9 cellular contexts compared by ENCODE assay signal in the genomic region with DNA sequence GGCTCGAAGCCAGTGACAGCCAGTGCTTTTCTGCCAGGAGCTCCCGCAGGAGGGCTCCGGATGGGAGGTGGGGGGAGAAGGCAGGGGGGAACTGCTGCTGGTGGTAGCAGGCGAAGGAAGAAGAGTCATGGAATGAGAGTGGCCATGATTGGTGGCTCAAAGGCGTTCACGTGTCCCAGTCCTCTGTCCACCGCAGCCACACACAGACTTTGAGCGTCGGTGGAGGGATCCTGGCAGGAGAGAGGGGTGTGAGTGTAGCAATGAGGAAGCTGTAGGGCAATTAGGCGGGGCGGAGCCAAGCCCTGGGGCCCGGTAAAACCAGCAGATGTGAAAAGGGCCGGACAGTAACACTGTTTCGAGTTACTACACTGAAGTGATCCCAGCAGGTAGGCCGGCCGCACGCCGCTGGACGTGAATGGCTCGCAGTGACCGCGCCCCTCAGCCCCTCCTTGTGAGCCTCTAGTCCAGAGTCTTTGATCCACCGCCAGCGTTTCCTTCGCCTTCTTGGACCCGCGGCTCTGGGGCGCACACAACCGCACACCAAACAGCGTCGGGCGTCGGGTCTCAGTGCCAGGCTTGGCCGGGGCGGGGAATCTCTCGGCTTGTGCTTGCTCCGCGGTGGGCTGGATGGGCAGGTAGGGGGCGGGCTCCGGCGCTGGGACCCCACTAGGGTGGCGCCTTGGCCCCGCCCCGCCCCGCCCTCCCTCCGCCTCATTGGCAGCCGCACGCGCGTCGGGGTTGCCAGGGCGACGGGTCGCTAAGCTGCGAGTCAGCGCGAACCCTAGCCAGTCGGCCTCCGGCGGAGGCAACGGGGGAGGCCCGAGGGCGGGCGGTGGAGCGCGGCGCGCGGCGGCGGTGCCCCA. TPM values are rescaled to one million over a fixed set of nuclear protein-coding genes. Genes with fewer than 3 reads are reported as not detected.
A peak's percentile ranks its signal among the peaks of the same experiment; 100 is the strongest.
DNase-seq lines count a peak whose midpoint lies in the region; ATAC-seq and TF ChIP-seq lines count a peak whose summit lies in the region.
"Had no signal": no experiment of that assay in that cellular context is flagged by ENCODE, and none has a peak within 500 bp of the region (broad histone marks: within the 10 kb centered on the region; RNA-seq: fewer than 3 reads in every experiment).

A gene (plus strand): TSS at position 788 of the 863 bp plus-strand sequence. CDS start 250 bp downstream, outside the sequence.

- no TSS peak for BruUV-seq in PC-3 (replicated peaks; lab: Mats Ljungman, UMichigan)
- BruUV-seq in mammary epithelial cell (replicated peaks; lab: Mats Ljungman, UMichigan) = no TSS peak

- H3K4me3 ChIP-seq in AG04450 (ENCODE audit: low read depth, low read length) = peak within 1 kb of the TSS; percentile 29; the same call in 1 of the 2 replicates
- peak within 1 kb of the TSS; percentile 58 for H3K4me3 ChIP-seq in H7 (ENCODE audit: insufficient read depth, low read depth, low read length)
- peak within 1 kb of the TSS; percentile 47; the same call in 1 of the 2 replicates for H3K4me3 ChIP-seq in PC-3 (ENCODE audit: low read length)
- H3K4me3 ChIP-seq in mammary epithelial cell (replicated peaks in 1 of 3; ENCODE audit: insufficient read depth in 1 of 3, low read depth in 2 of 3, low read length in 3 of 3) = peak within 1 kb of the TSS in 2 of 3 experiments; percentile 19 to 35
- no peak within 1 kb of the TSS for H3K4me3 ChIP-seq in mucosa of stomach (ENCODE audit: low read length)
- peak within 1 kb of the TSS in 4 of 5 donors; percentile 10 to 59 (median 42) for H3K4me3 ChIP-seq in subcutaneous abdominal adipose tissue (ENCODE audit: low read depth in 1 of 5, low read length in 5 of 5)

- no peak for ATAC-seq in PC-3
- ATAC-seq in GM21528 (IDR thresholded peaks at IDR 0.05; ENCODE audit: low FRiP score, unreplicated experiment) = no peak
- no peak for ATAC-seq in HG03045 (IDR thresholded peaks at IDR 0.05; ENCODE audit: unreplicated experiment)

- no peaks in the 10 kb centered on the region for H3K9me2 ChIP-seq in PC-3 (replicated peaks; ENCODE audit: low read length)

- POLR2A ChIA-PET in AG04450 (lab: Yijun Ruan, JAX) (interaction anchor here (0.9 kb wide), 1 partner anchor 108 kb away, joined by 3 read pairs; no protein-coding TSS in a partner anchor), PC-3 (lab: Charles Lee; ENCODE audit: unreplicated experiment) (no interaction called here)

- dilution Hi-C loops in mammary epithelial cell (cut with HindIII; ENCODE audit: low sequenced_read_pairs) = no loop called here

- H3K4me2 ChIP-seq in PC-3 (ENCODE audit: low read length) (peak within 1 kb of the TSS; percentile 82), mammary epithelial cell (ENCODE audit: insufficient read depth, low read depth, low read length) (peak within 1 kb of the TSS; percentile 81)

- H3K4me1 ChIP-seq in PC-3 (ENCODE audit: insufficient read depth, low read length) (peaks cover 7% of the 10 kb centered on the region), mammary epithelial cell (ENCODE audit: insufficient read depth, low read length) (peaks cover 11% of the 10 kb centered on the region), mucosa of stomach (ENCODE audit: control insufficient read depth, insufficient read depth, low read length) (peaks cover 8% of the 10 kb centered on the region), subcutaneous abdominal adipose tissue (ENCODE audit: control insufficient read depth in 5 of 5, insufficient read depth in 5 of 5, low read length in 5 of 5) (peaks cover 0 to 31% (median 19%) of the 10 kb centered on the region in 5 donors)

- H3K79me2 ChIP-seq in PC-3 (ENCODE audit: low read length) (no peaks in the 10 kb centered on the region), mammary epithelial cell (ENCODE audit: insufficient read depth, low read length) (no peaks in the 10 kb centered on the region)

- peaks cover 63% of the 10 kb centered on the region for H3K27me3 ChIP-seq in AG04450 (ENCODE audit: control insufficient read depth, insufficient read depth, low read length)
- H3K27me3 ChIP-seq in H7 (ENCODE audit: control insufficient read depth, insufficient read depth, low read length) = peaks cover 43% of the 10 kb centered on the region
- H3K27me3 ChIP-seq in PC-3 (ENCODE audit: low read length) = peaks cover 18% of the 10 kb centered on the region
- H3K27me3 ChIP-seq in mammary epithelial cell (ENCODE audit: insufficient read depth, low read length) = peaks cover 11% of the 10 kb centered on the region
- H3K27me3 ChIP-seq in mucosa of stomach (ENCODE audit: control insufficient read depth, insufficient read depth, low read length) = peaks cover 54% of the 10 kb centered on the region
- peaks cover 14 to 53% (median 40%) of the 10 kb centered on the region in 5 donors for H3K27me3 ChIP-seq in subcutaneous abdominal adipose tissue (ENCODE audit: control insufficient read depth in 5 of 5, insufficient read depth in 4 of 5, low read length in 5 of 5)

- peaks cover 3% of the 10 kb centered on the region; the same call in 1 of the 2 replicates for H3K9me3 ChIP-seq in AG04450 (ENCODE audit: control insufficient read depth, insufficient read depth, low read length)
- no peaks in the 10 kb centered on the region for H3K9me3 ChIP-seq in PC-3 (ENCODE audit: low read length)
- no peaks in the 10 kb centered on the region for H3K9me3 ChIP-seq in mammary epithelial cell (replicated peaks; ENCODE audit: insufficient read depth, low read length)
- H3K9me3 ChIP-seq in mucosa of stomach (ENCODE audit: control insufficient read depth, low read length) = no peaks in the 10 kb centered on the region
- no peaks in the 10 kb centered on the region for H3K9me3 ChIP-seq in subcutaneous abdominal adipose tissue (ENCODE audit: control insufficient read depth in 5 of 5, low read length in 5 of 5)
- H3K9me3 ChIP-seq: adrenal gland had no signal

- in situ Hi-C loops in mammary epithelial cell (cut with MboI; ENCODE audit: low sequenced_read_pairs in 2 of 2) = no loop called here

- H3K9ac ChIP-seq in PC-3 (ENCODE audit: low read length) (no peak within 1 kb of the TSS), mammary epithelial cell (ENCODE audit: insufficient read depth, low read length) (no peak within 1 kb of the TSS), mucosa of stomach (ENCODE audit: low read length) (peak within 1 kb of the TSS; percentile 12), subcutaneous abdominal adipose tissue (ENCODE audit: low read length in 5 of 5) (no peak within 1 kb of the TSS)

- CTCF ChIA-PET in AG04450 (lab: Charles Lee) (interaction anchor here (0.5 to 2.2 kb wide), 6 partner anchors 8 to 131 kb away, joined by 3 to 14 read pairs (median 6); no protein-coding TSS in a partner anchor), PC-3 (lab: Charles Lee) (no interaction called here), mammary epithelial cell (lab: Charles Lee; ENCODE audit: low non-redundant PET) (no interaction called here)

- H3F3A ChIP-seq in PC-3 (ENCODE audit: low read length, unreplicated experiment) = no peaks in the 10 kb centered on the region

- TF ChIP-seq CTCF in AG04450 (IDR thresholded peaks at IDR 0.05; ENCODE audit: low read depth, low read length) (no peak), PC-3 (conservative IDR thresholded peaks at IDR 0.05; ENCODE audit: low read depth, low read length) (no peak), mammary epithelial cell (conservative IDR thresholded peaks at IDR 0.05 in 1 of 2, IDR thresholded peaks at IDR 0.05 in 1 of 2; ENCODE audit: extremely low read depth in 1 of 2, insufficient read depth in 1 of 2, low read depth in 1 of 2, low read length in 2 of 2) (no peak)

- no peaks in the 10 kb centered on the region for H4K20me1 ChIP-seq in PC-3 (ENCODE audit: low read length)
- no peaks in the 10 kb centered on the region for H4K20me1 ChIP-seq in mammary epithelial cell (ENCODE audit: insufficient read depth, low read length)

- H3K27ac ChIP-seq in AG04450 (ENCODE audit: low read depth, low read length) (no peak within 1 kb of the TSS), PC-3 (ENCODE audit: low read length) (no peak within 1 kb of the TSS), mammary epithelial cell (ENCODE audit: insufficient read depth, low read depth, low read length) (no peak within 1 kb of the TSS), subcutaneous abdominal adipose tissue (ENCODE audit: low read depth, low read length) (no peak within 1 kb of the TSS)

- H3K36me3 ChIP-seq in H7 (replicated peaks; ENCODE audit: control insufficient read depth, insufficient read depth, low read length) (no peaks in the 10 kb centered on the region), PC-3 (ENCODE audit: low read depth, low read length) (no peaks in the 10 kb centered on the region), mammary epithelial cell (ENCODE audit: insufficient read depth, low read length) (no peaks in the 10 kb centered on the region), mucosa of stomach (ENCODE audit: control insufficient read depth, insufficient read depth, low read length) (no peaks in the 10 kb centered on the region), subcutaneous abdominal adipose tissue (ENCODE audit: control insufficient read depth in 5 of 5, insufficient read depth in 5 of 5, low read length in 5 of 5) (no peaks in the 10 kb centered on the region)
- H3K36me3 ChIP-seq: adrenal gland had no signal

- WGBS in mammary epithelial cell (ENCODE audit: low coverage, missing lambda C conversion rate) = 31% methylated on average over 30 of the region's 71 CpGs

- DNase-seq in AG04450 (ENCODE audit: low read depth, low spot score) (no peak), H7 (peak; percentile 99), PC-3 (no peak), mammary epithelial cell (no peak)

- H2AFZ ChIP-seq in PC-3 (ENCODE audit: low read length) (peak within 1 kb of the TSS; percentile 77), mammary epithelial cell (ENCODE audit: low read depth, low read length) (peak within 1 kb of the TSS; percentile 81)

- intact Hi-C loops in PC-3 (cut with micrococcal nuclease) = no loop called here
- intact Hi-C loops in mammary epithelial cell (cut with micrococcal nuclease) = no loop called here

RNA-seq across cellular contexts. Expression of the gene that starts here (rescaled TPM):
- polyA plus RNA-seq in AG04450 (2011; rRNA removed) = not detected in 2 replicates
- polyA minus RNA-seq in AG04450 (2011; rRNA and poly(A)+ RNA removed) = not detected in 2 replicates
- total RNA-seq in H7 (2014; rRNA removed; shearing (Covaris generic)) = 2.5 and 2.6 TPM in 2 replicates
- 0.55 TPM in 1 of 2 replicates, not detected in the other for total RNA-seq in PC-3 (2014; rRNA removed)
- under 1 TPM in 1 of 2 donors, not detected in 1; under 0.01 TPM for total RNA-seq in mammary epithelial cell
- 0.05 TPM for polyA plus RNA-seq in mammary epithelial cell
- not detected for polyA minus RNA-seq in mammary epithelial cell
